Comparison of ENCODE assay signal across 16 cellular contexts in the genomic region with DNA sequence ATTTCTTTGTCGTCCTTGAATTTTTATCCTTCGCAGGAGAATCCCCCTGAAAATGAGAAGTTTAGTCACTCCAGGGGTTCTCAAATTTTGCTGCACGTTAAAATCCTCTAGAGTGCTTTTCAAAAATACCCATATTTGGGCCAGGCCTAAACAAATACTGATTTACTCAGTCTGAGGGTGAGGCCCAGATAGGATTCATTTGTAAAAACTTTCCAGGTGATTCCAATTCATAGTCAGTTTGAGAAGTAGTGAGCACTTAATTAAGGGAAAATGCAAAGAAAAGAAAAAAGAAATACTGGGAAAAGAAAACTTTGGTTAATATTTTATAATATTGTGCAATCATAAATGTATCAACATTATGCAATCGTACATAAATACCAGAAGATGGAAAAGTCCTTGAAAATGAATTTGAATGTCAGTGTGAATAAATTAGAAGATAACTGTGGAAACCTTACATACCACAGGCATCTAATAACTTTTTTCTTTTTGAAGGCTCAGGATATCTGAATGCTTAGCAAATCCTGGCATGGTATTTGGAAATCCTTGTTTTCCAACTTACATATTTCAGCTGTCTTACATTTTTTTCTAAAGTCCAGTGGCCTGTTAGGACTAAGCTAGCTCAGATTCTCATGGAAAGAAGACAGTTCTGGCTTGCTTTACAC.
A peak's percentile ranks its signal among the peaks of the same experiment; 100 is the strongest.
DNase-seq lines count a peak whose midpoint lies in the region; ATAC-seq, FAIRE-seq and TF ChIP-seq lines count a peak whose summit lies in the region.
"Had no signal": no experiment of that assay in that cellular context is flagged by ENCODE, and none has a peak within 500 bp of the region (broad histone marks: within the 10 kb centered on the region; RNA-seq: fewer than 3 reads in every experiment).

No MANE protein-coding gene starts in this region.

- FAIRE-seq in pancreas (lab: Jason Lieb, UNC) (peak; percentile 37), HTR-8/SVneo (lab: Jason Lieb, UNC) (no peak)
- FAIRE-seq: GM18507 had no signal

- H3K36me3 ChIP-seq in SJSA1 (no peaks in the 10 kb centered on the region), pancreas (no peaks in the 10 kb centered on the region)
- H3K36me3 ChIP-seq: BLaER1 treated with 17β-estradiol and CSF1 and Interleukin-3, amounts not matched to agents 10 nM and 100 nM; left ventricle myocardium inferior; SJCRH30 had no signal

- 43 to 44% methylated on average over 4 of the region's 4 CpGs for WGBS in pancreas, 2 donors

- TF ChIP-seq CTCF in fibroblast of mammary gland (conservative IDR thresholded peaks at IDR 0.05; ENCODE audit: control insufficient read depth, insufficient read depth, low read depth, low read length): no peak
- TF ChIP-seq CTCF in pancreas (IDR thresholded peaks at IDR 0.05): no peak

- ATAC-seq in pancreas: peak; percentile 69 to 83 (median 75)
- no peak for ATAC-seq in GM19324 (IDR thresholded peaks at IDR 0.05; ENCODE audit: low FRiP score, unreplicated experiment)

- H3K27me3 ChIP-seq in SJSA1 (replicated peaks) (no peaks in the 10 kb centered on the region), pancreas (no peaks in the 10 kb centered on the region)
- H3K27me3 ChIP-seq: BLaER1 treated with 17β-estradiol and CSF1 and Interleukin-3, amounts not matched to agents 10 nM and 100 nM; dorsolateral prefrontal cortex; SJCRH30 had no signal

- intact Hi-C loops in pancreas (cut with DNase I): no loop called here

- DNase-seq in AG20443 (ENCODE audit: low spot score) (peak; percentile 63), SJSA1 (ENCODE audit: low read depth in 1 of 2, low spot score in 2 of 2) (no peak), fibroblast of mammary gland (ENCODE audit: low read depth) (peak; percentile 54), pancreas (no peak), HTR-8/SVneo (ENCODE audit: insufficient read length, low spot score) (no peak), NCI-H748 (lab: John Stamatoyannopoulos, UW; ENCODE audit: unreplicated experiment) (no peak), SK-N-DZ (ENCODE audit: low spot score) (no peak)
- DNase-seq: dorsolateral prefrontal cortex, KBM-7, left ventricle myocardium inferior, NCI-H1694 treated with DMSO at 0.1 percent for 48 hours, SJCRH30 had no signal

- H3K27ac ChIP-seq in SJSA1 (peak overlapping the region; percentile 71), pancreas (peak overlapping the region in 3 of 4 donors; percentile 22 to 79 (median 66))
- H3K27ac ChIP-seq: BLaER1 treated with 17β-estradiol and CSF1 and Interleukin-3, amounts not matched to agents 10 nM and 100 nM; dorsolateral prefrontal cortex; left ventricle myocardium inferior; SJCRH30; VCaP had no signal

- H3K4me1 ChIP-seq in SJSA1 (replicated peaks) (peaks cover 53% of the 10 kb centered on the region), pancreas (peaks cover 18 to 28% (median 24%) of the 10 kb centered on the region in 3 donors)
- H3K4me1 ChIP-seq: BLaER1 treated with 17β-estradiol and CSF1 and Interleukin-3, amounts not matched to agents 10 nM and 100 nM; left ventricle myocardium inferior had no signal

- H3K4me3 ChIP-seq in SJSA1: no peak overlapping the region
- no peak overlapping the region for H3K4me3 ChIP-seq in fibroblast of mammary gland (ENCODE audit: control insufficient read depth, low read depth, low read length)
- no peak overlapping the region for H3K4me3 ChIP-seq in pancreas
- H3K4me3 ChIP-seq: BLaER1 treated with 17β-estradiol and CSF1 and Interleukin-3, amounts not matched to agents 10 nM and 100 nM; dorsolateral prefrontal cortex; left ventricle myocardium inferior; SJCRH30 had no signal

- H3K9me3 ChIP-seq in SJSA1 (replicated peaks) (0 out of 2 replicates have a peak, but pooled peaks cover 2% of the 10 kb centered on the region), pancreas (no peaks in the 10 kb centered on the region)
- H3K9me3 ChIP-seq: BLaER1 treated with 17β-estradiol and CSF1 and Interleukin-3, amounts not matched to agents 10 nM and 100 nM; left ventricle myocardium inferior; SJCRH30 had no signal

Comparison
In these comparisons a context has a peak if more than half of its experiments do, and no peak if none do; other contexts are left out.
1. DNase-seq: peak in AG20443 (single experiment) and fibroblast of mammary gland (single experiment); none in SJSA1 (0 of 2), pancreas (0 of 6), HTR-8/SVneo (single experiment), NCI-H748 (single experiment) and SK-N-DZ (single experiment).